ENCODE assay signal across 1 cellular context in genomic region chr15:63469190-63469589, GRCh38.
TF ChIP-seq lines count a peak whose summit lies in the region.

No MANE protein-coding gene starts in this region.

TF ChIP-seq in GM12878, 131 proteins besides CTCF, POLR2A, EP300 and RAD21 (continued from another document):
- no peak for TF ChIP-seq ZNF217 (IDR thresholded peaks at IDR 0.05)
- TF ChIP-seq JUND (IDR thresholded peaks at IDR 0.05; ENCODE audit: low read depth, low read length), result no peak
- TF ChIP-seq BACH1 (IDR thresholded peaks at IDR 0.05; ENCODE audit: borderline replicate concordance), result no peak
- TF ChIP-seq RAD51 (IDR thresholded peaks at IDR 0.05), result peak; percentile 64; the same call in 1 of the 2 replicates
- 0 out of 4 replicates have a peak, but pooled peaks of 1 of the 2 experiments have one; percentile 7 for TF ChIP-seq BHLHE40 (IDR thresholded peaks at IDR 0.05; ENCODE audit: borderline replicate concordance in 1 of 2, low read depth in 2 of 2, low read length in 1 of 2)
- TF ChIP-seq FOXK2 (IDR thresholded peaks at IDR 0.05), result no peak
- TF ChIP-seq, protein P1, sequence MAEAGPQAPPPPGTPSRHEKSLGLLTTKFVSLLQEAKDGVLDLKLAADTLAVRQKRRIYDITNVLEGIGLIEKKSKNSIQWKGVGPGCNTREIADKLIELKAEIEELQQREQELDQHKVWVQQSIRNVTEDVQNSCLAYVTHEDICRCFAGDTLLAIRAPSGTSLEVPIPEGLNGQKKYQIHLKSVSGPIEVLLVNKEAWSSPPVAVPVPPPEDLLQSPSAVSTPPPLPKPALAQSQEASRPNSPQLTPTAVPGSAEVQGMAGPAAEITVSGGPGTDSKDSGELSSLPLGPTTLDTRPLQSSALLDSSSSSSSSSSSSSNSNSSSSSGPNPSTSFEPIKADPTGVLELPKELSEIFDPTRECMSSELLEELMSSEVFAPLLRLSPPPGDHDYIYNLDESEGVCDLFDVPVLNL (IDR thresholded peaks at IDR 0.05; ENCODE audit: low read depth, low read length), result no peak
- TF ChIP-seq IKZF1 (conservative IDR thresholded peaks at IDR 0.05), result 0 out of 2 replicates have a peak, but pooled peaks have one; percentile 11
- TF ChIP-seq SP1 (IDR thresholded peaks at IDR 0.05; ENCODE audit: low read depth, low read length), result no peak
- TF ChIP-seq MEF2B (IDR thresholded peaks at IDR 0.05; ENCODE audit: partially characterized antibody, poor library complexity, severe bottlenecking), result no peak
- no peak for TF ChIP-seq ZBTB40 (IDR thresholded peaks at IDR 0.05; ENCODE audit: borderline replicate concordance)
- TF ChIP-seq USF1 (IDR thresholded peaks at IDR 0.05; ENCODE audit: borderline replicate concordance, extremely low read length, insufficient read depth, low read depth, low read length), result peak; percentile 41
- TF ChIP-seq STAT3 (IDR thresholded peaks at IDR 0.05; ENCODE audit: low read depth, low read length), result no peak
- no peak for TF ChIP-seq SKIL (IDR thresholded peaks at IDR 0.05; ENCODE audit: low read depth, poor library complexity, severe bottlenecking)
- TF ChIP-seq ZBTB11 (CRISPR knock-in tag; IDR thresholded peaks at IDR 0.05), result no peak
- TF ChIP-seq CREB1 (IDR thresholded peaks at IDR 0.05; ENCODE audit: low read depth), result peak; percentile 60; the same call in 1 of the 2 replicates
- TF ChIP-seq PAX5 (IDR thresholded peaks at IDR 0.05; ENCODE audit: borderline replicate concordance, low read depth, low read length), result no peak
- no peak for TF ChIP-seq BMI1 (IDR thresholded peaks at IDR 0.05; ENCODE audit: borderline replicate concordance)
- TF ChIP-seq ZNF274 (IDR thresholded peaks at IDR 0.05; ENCODE audit: insufficient read depth, insufficient read length), result no peak
- no peak for TF ChIP-seq EZH2 (IDR thresholded peaks at IDR 0.05; ENCODE audit: borderline replicate concordance, control insufficient read depth, low read depth, low read length)
- TF ChIP-seq SMARCA5 (IDR thresholded peaks at IDR 0.05), result no peak
- TF ChIP-seq ESRRA (IDR thresholded peaks at IDR 0.05; ENCODE audit: low read length), result no peak; the same call in 1 of the 2 replicates
- TF ChIP-seq CBX3 (IDR thresholded peaks at IDR 0.05; ENCODE audit: borderline replicate concordance, low read depth), result no peak
- TF ChIP-seq HDAC2 (IDR thresholded peaks at IDR 0.05), result no peak
- TF ChIP-seq JUNB (IDR thresholded peaks at IDR 0.05), result peak; percentile 19; the same call in 1 of the 2 replicates
- TF ChIP-seq TAF1 (IDR thresholded peaks at IDR 0.05; ENCODE audit: borderline replicate concordance, low read depth, low read length), result no peak
- no peak for TF ChIP-seq SUZ12 (IDR thresholded peaks at IDR 0.05; ENCODE audit: unreplicated experiment)
TF ChIP-seq in GM12878: peak in this region for 7.
